In the genomic region with DNA sequence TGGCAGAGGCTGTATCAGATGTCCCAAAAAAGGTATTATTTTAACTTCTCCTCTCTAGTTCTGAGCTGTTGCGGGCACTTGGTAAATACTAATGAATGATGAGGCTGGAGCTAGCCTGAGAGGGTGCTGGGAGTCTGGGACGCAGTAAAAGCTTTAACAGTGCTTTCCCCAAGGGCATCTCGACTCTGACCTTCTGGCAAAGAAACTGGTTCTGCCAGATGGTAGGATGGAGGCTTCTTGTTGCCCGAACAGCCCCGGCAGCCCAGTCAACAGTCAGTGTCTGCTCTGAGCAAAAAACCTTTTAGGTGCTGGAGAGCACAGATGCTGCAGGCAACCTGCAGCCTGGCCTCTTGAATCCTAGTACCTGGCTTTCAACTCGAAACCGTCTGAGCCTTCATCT, we compare ENCODE assay signal across 12 cellular contexts. TPM values are rescaled to one million over a fixed set of nuclear protein-coding genes. Genes with fewer than 3 reads are reported as not detected.
DNase-seq lines count a peak whose midpoint lies in the region; ATAC-seq, FAIRE-seq and TF ChIP-seq lines count a peak whose summit lies in the region.
"Had no signal": no experiment of that assay in that cellular context is flagged by ENCODE, and none has a peak within 500 bp of the region (broad histone marks: within the 10 kb centered on the region; RNA-seq: fewer than 3 reads in every experiment).

No MANE protein-coding gene starts in this region.

- peaks cover 11 to 27% of the 10 kb centered on the region in 2 donors for H3K36me3 Mint-ChIP-seq in CD4-positive, alpha-beta memory T cell
- H3K36me3 Mint-ChIP-seq in activated naive CD8-positive, alpha-beta T cell treated with anti-CD3 and anti-CD28 coated beads for 36 hours, result peaks cover 24% of the 10 kb centered on the region

- no peak overlapping the region for H3K4me3 ChIP-seq in CD4-positive, alpha-beta memory T cell (ENCODE audit: low read length in 2 of 2)
- H3K4me3 ChIP-seq: coronary artery had no signal

- no peaks in the 10 kb centered on the region for H3K27me3 Mint-ChIP-seq in CD4-positive, alpha-beta memory T cell
- H3K27me3 Mint-ChIP-seq in activated naive CD8-positive, alpha-beta T cell treated with anti-CD3 and anti-CD28 coated beads for 36 hours, result no peaks in the 10 kb centered on the region

- CTCF ChIA-PET in CD4-positive, alpha-beta memory T cell (lab: Charles Lee; ENCODE audit: partially characterized antibody), result interaction anchor here (0.9 to 1.3 kb wide), 4 partner anchors 8 to 118 kb away, joined by 3 to 6 read pairs (median 3); no protein-coding TSS in a partner anchor

- intact Hi-C loops in CD4-positive, alpha-beta memory T cell (cut with micrococcal nuclease), result loop anchor here (5.0 to 10.0 kb wide), 2 partner anchors 90 to 152 kb away; partner anchors contain the start of genes FUCA1 and GALE

- peak overlapping the region in 5 of 7 donors; percentile 50 to 100 (median 77) for H3K27ac Mint-ChIP-seq in CD4-positive, alpha-beta memory T cell
- H3K27ac Mint-ChIP-seq in activated naive CD8-positive, alpha-beta T cell treated with anti-CD3 and anti-CD28 coated beads for 36 hours, result peak overlapping the region; percentile 74

- H3K27ac ChIP-seq in CD4-positive, alpha-beta memory T cell (ENCODE audit: low read depth, low read length), result no peak overlapping the region

- ATAC-seq in GM21360 (IDR thresholded peaks at IDR 0.05; ENCODE audit: unreplicated experiment) (no peak), HG03175 (IDR thresholded peaks at IDR 0.05; ENCODE audit: unreplicated experiment) (no peak)

- POLR2A ChIA-PET in CD4-positive, alpha-beta memory T cell (lab: Charles Lee; ENCODE audit: partially characterized antibody), result interaction anchor here (1.5 to 2.0 kb wide), 2 partner anchors 23 to 132 kb away, joined by 3 to 8 read pairs; partner anchors contain the start of genes HMGCL and SRSF10

- H3K9me3 ChIP-seq in CD4-positive, alpha-beta memory T cell (ENCODE audit: control insufficient read depth in 1 of 2, low read length in 2 of 2), result no peaks in the 10 kb centered on the region

- TF ChIP-seq POLR2A in GM12891 (IDR thresholded peaks at IDR 0.05; ENCODE audit: low read depth, low read length), result no peak

- H3K4me3 Mint-ChIP-seq in CD4-positive, alpha-beta memory T cell, result peak overlapping the region in 5 of 8 donors; percentile 36 to 63 (median 49)
- peak overlapping the region; percentile 59 for H3K4me3 Mint-ChIP-seq in activated naive CD8-positive, alpha-beta T cell treated with anti-CD3 and anti-CD28 coated beads for 36 hours

- DNase-seq in CD4-positive, alpha-beta memory T cell, result no peak
- DNase-seq in NCI-H1092 (lab: John Stamatoyannopoulos, UW) (peak; percentile 27), mucosa of gallbladder (ENCODE audit: low spot score) (peak; percentile 78), GF-D8 (lab: John Stamatoyannopoulos, UW) (no peak), GM12891 (ENCODE audit: insufficient read length, low spot score) (no peak)
- no peak for DNase-seq in activated naive CD8-positive, alpha-beta T cell treated with anti-CD3 and anti-CD28 coated beads for 36 hours
- DNase-seq: Kasumi-1 had no signal

- peaks cover 29% of the 10 kb centered on the region for H3K4me1 ChIP-seq in CD4-positive, alpha-beta memory T cell (ENCODE audit: insufficient read depth, low read length)

- no peaks in the 10 kb centered on the region for H3K27me3 ChIP-seq in CD4-positive, alpha-beta memory T cell (ENCODE audit: insufficient read depth, low read length)

- no peak for FAIRE-seq in GM12891 (lab: Jason Lieb, UNC)

- H3K9me3 Mint-ChIP-seq in CD4-positive, alpha-beta memory T cell, result peaks cover 0 to 3% (median 0%) of the 10 kb centered on the region in 8 donors
- H3K9me3 Mint-ChIP-seq in activated naive CD8-positive, alpha-beta T cell treated with anti-CD3 and anti-CD28 coated beads for 36 hours, result no peaks in the 10 kb centered on the region

- no peaks in the 10 kb centered on the region for H3K36me3 ChIP-seq in CD4-positive, alpha-beta memory T cell (ENCODE audit: insufficient read depth, low read length)

- peaks cover 22 to 53% (median 39%) of the 10 kb centered on the region in 4 donors for H3K4me1 Mint-ChIP-seq in CD4-positive, alpha-beta memory T cell
- H3K4me1 Mint-ChIP-seq in activated naive CD8-positive, alpha-beta T cell treated with anti-CD3 and anti-CD28 coated beads for 36 hours, result peaks cover 39% of the 10 kb centered on the region

TF ChIP-seq in GM12891, 5 proteins besides CTCF, POLR2A, EP300 and RAD21:
- no peak for TF ChIP-seq PAX5 (IDR thresholded peaks at IDR 0.05; ENCODE audit: insufficient read depth, low read length, severe bottlenecking)
- no peak for TF ChIP-seq SPI1 (IDR thresholded peaks at IDR 0.05; ENCODE audit: low read depth, low read length)
- TF ChIP-seq POU2F2 (IDR thresholded peaks at IDR 0.05; ENCODE audit: low read depth, low read length), result no peak
- no peak for TF ChIP-seq TAF1 (IDR thresholded peaks at IDR 0.05; ENCODE audit: low read depth, low read length)
- no peak for TF ChIP-seq POLR2AphosphoS5 (IDR thresholded peaks at IDR 0.05; ENCODE audit: low read depth, low read length)
TF ChIP-seq in GM12891: peak in this region for 0.

RNA-seq across cellular contexts. Expression of gene PNRC2, which starts 2.5 kb away (rescaled TPM):
- total RNA-seq in CD4-positive, alpha-beta memory T cell, result 100 to 1,000 TPM; 156 to 160 TPM
- polyA plus RNA-seq in CD4-positive, alpha-beta memory T cell, result 100 to 1,000 TPM; 127 to 140 TPM
- 100 to 1,000 TPM; 162 to 165 TPM for total RNA-seq in activated naive CD8-positive, alpha-beta T cell treated with anti-CD3 and anti-CD28 coated beads for 36 hours
- 153 TPM for total RNA-seq in mucosa of gallbladder
- polyA plus RNA-seq in GM12891 (2012; ENCODE audit: low read depth, missing spikeins), result 101 TPM

RNA-seq across cellular contexts. Expression of gene SRSF10, which starts 23.0 kb away (rescaled TPM):
- 100 to 1,000 TPM; 163 to 169 TPM for total RNA-seq in CD4-positive, alpha-beta memory T cell
- polyA plus RNA-seq in CD4-positive, alpha-beta memory T cell, result 100 to 1,000 TPM; 109 to 111 TPM
- total RNA-seq in activated naive CD8-positive, alpha-beta T cell treated with anti-CD3 and anti-CD28 coated beads for 36 hours, result 100 to 1,000 TPM; 229 to 234 TPM
- 78.9 TPM for total RNA-seq in mucosa of gallbladder
- polyA plus RNA-seq in GM12891 (2012; ENCODE audit: low read depth, missing spikeins), result 132 TPM

RNA-seq across cellular contexts. Expression of gene CNR2, which starts 43.9 kb away (rescaled TPM):
- total RNA-seq in CD4-positive, alpha-beta memory T cell, result not detected
- polyA plus RNA-seq in CD4-positive, alpha-beta memory T cell, result under 1 TPM in 1 of 2 donors, not detected in 1; 0.36 TPM
- total RNA-seq in activated naive CD8-positive, alpha-beta T cell treated with anti-CD3 and anti-CD28 coated beads for 36 hours, result under 1 TPM; 0.16 to 0.28 TPM
- 0.03 TPM for total RNA-seq in mucosa of gallbladder
- polyA plus RNA-seq in GM12891 (2012; ENCODE audit: low read depth, missing spikeins), result 3.7 TPM
- total RNA-seq: H4, kidney epithelial cell had no signal

Comparison
In these comparisons a context has a peak if more than half of its experiments do, and no peak if none do; other contexts are left out.
1. DNase-seq: peak in NCI-H1092 (single experiment) and mucosa of gallbladder (single experiment); none in CD4-positive, alpha-beta memory T cell (0 of 5), activated naive CD8-positive, alpha-beta T cell treated with anti-CD3 and anti-CD28 coated beads for 36 hours (single experiment), GF-D8 (single experiment) and GM12891 (single experiment).